1 cellular context compared by ENCODE assay signal in genomic region chr12:132084681-132085635, GRCh38.
TF ChIP-seq lines count a peak whose summit lies in the region.

No MANE protein-coding gene starts in this region.

TF ChIP-seq in HepG2, 621 proteins besides CTCF, POLR2A, EP300 and RAD21 (continued from another document):
- no peak for TF ChIP-seq ZBTB14 (CRISPR knock-in tag; IDR thresholded peaks at IDR 0.05)
- TF ChIP-seq, protein P1, sequence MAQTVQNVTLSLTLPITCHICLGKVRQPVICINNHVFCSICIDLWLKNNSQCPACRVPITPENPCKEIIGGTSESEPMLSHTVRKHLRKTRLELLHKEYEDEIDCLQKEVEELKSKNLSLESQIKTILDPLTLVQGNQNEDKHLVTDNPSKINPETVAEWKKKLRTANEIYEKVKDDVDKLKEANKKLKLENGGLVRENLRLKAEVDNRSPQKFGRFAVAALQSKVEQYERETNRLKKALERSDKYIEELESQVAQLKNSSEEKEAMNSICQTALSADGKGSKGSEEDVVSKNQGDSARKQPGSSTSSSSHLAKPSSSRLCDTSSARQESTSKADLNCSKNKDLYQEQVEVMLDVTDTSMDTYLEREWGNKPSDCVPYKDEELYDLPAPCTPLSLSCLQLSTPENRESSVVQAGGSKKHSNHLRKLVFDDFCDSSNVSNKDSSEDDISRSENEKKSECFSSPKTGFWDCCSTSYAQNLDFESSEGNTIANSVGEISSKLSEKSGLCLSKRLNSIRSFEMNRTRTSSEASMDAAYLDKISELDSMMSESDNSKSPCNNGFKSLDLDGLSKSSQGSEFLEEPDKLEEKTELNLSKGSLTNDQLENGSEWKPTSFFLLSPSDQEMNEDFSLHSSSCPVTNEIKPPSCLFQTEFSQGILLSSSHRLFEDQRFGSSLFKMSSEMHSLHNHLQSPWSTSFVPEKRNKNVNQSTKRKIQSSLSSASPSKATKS (CRISPR knock-in tag; IDR thresholded peaks at IDR 0.05): peak; percentile 59; the same call in 1 of the 2 replicates
- peak; percentile 87; the same call in 1 of the 2 replicates for TF ChIP-seq ZNF619 (CRISPR knock-in tag; IDR thresholded peaks at IDR 0.05)
- TF ChIP-seq, protein P2, sequence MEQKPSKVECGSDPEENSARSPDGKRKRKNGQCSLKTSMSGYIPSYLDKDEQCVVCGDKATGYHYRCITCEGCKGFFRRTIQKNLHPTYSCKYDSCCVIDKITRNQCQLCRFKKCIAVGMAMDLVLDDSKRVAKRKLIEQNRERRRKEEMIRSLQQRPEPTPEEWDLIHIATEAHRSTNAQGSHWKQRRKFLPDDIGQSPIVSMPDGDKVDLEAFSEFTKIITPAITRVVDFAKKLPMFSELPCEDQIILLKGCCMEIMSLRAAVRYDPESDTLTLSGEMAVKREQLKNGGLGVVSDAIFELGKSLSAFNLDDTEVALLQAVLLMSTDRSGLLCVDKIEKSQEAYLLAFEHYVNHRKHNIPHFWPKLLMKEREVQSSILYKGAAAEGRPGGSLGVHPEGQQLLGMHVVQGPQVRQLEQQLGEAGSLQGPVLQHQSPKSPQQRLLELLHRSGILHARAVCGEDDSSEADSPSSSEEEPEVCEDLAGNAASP (CRISPR knock-in tag; IDR thresholded peaks at IDR 0.05; ENCODE audit: borderline replicate concordance): peak; percentile 98
- TF ChIP-seq TMF1 (CRISPR knock-in tag; IDR thresholded peaks at IDR 0.05; ENCODE audit: low read depth): no peak
- no peak for TF ChIP-seq ZNF124 (CRISPR knock-in tag; IDR thresholded peaks at IDR 0.05)
- no peak for TF ChIP-seq SNAPC2 (CRISPR knock-in tag; IDR thresholded peaks at IDR 0.05)
- no peak; the same call in 1 of the 2 replicates for TF ChIP-seq ZNF318 (CRISPR knock-in tag; IDR thresholded peaks at IDR 0.05)
- peak; percentile 53; the same call in 1 of the 2 replicates for TF ChIP-seq HOXA9 (CRISPR knock-in tag; IDR thresholded peaks at IDR 0.05; ENCODE audit: borderline replicate concordance)
- TF ChIP-seq, protein P3, sequence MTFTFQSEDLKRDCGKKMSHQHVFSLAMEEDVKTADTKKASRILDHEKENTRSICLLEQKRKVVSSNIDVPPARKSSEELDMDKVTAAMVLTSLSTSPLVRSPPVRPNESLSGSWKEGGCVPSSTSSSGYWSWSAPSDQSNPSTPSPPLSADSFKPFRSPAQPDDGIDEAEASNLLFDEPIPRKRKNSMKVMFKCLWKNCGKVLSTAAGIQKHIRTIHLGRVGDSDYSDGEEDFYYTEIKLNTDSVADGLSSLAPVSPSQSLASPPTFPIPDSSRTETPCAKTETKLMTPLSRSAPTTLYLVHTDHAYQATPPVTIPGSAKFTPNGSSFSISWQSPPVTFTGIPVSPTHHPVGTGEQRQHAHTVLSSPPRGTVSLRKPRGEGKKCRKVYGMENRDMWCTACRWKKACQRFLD (CRISPR knock-in tag; IDR thresholded peaks at IDR 0.05; ENCODE audit: borderline replicate concordance): no peak
- peak; percentile 65; the same call in 1 of the 2 replicates for TF ChIP-seq PAXIP1 (CRISPR knock-in tag; conservative IDR thresholded peaks at IDR 0.05)
- TF ChIP-seq CBX5 (CRISPR knock-in tag; IDR thresholded peaks at IDR 0.05; ENCODE audit: borderline replicate concordance): no peak; the same call in 1 of the 2 replicates
- 0 out of 2 replicates have a peak, but pooled peaks have one; percentile 74 for TF ChIP-seq KLF13 (CRISPR knock-in tag; IDR thresholded peaks at IDR 0.05)
- TF ChIP-seq ZNF781 (CRISPR knock-in tag; IDR thresholded peaks at IDR 0.05; ENCODE audit: borderline replicate concordance, not compliant biosample characterization): peak; percentile 84
- no peak; the same call in 1 of the 2 replicates for TF ChIP-seq ZNF543 (CRISPR knock-in tag; IDR thresholded peaks at IDR 0.05)
- TF ChIP-seq RARA (CRISPR knock-in tag; IDR thresholded peaks at IDR 0.05): peak; percentile 98
- no peak for TF ChIP-seq TAF1 (CRISPR knock-in tag; IDR thresholded peaks at IDR 0.05)
- no peak for TF ChIP-seq ZNF883 (CRISPR knock-in tag; IDR thresholded peaks at IDR 0.05; ENCODE audit: not compliant biosample characterization)
- peak; percentile 81; the same call in 1 of the 2 replicates for TF ChIP-seq REPIN1 (CRISPR knock-in tag; IDR thresholded peaks at IDR 0.05; ENCODE audit: borderline replicate concordance, low read depth)
- TF ChIP-seq JARID2 (CRISPR knock-in tag; IDR thresholded peaks at IDR 0.05; ENCODE audit: insufficient replicate concordance): no peak
- TF ChIP-seq, protein P4, sequence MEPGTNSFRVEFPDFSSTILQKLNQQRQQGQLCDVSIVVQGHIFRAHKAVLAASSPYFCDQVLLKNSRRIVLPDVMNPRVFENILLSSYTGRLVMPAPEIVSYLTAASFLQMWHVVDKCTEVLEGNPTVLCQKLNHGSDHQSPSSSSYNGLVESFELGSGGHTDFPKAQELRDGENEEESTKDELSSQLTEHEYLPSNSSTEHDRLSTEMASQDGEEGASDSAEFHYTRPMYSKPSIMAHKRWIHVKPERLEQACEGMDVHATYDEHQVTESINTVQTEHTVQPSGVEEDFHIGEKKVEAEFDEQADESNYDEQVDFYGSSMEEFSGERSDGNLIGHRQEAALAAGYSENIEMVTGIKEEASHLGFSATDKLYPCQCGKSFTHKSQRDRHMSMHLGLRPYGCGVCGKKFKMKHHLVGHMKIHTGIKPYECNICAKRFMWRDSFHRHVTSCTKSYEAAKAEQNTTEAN (CRISPR knock-in tag; conservative IDR thresholded peaks at IDR 0.05): peak; percentile 88
- TF ChIP-seq ZNF75D (CRISPR knock-in tag; IDR thresholded peaks at IDR 0.05; ENCODE audit: borderline replicate concordance): 0 out of 2 replicates have a peak, but pooled peaks have one; percentile 40
- TF ChIP-seq FIP1L1 (IDR thresholded peaks at IDR 0.05; ENCODE audit: borderline replicate concordance, insufficient read depth, low read depth, low read length): no peak
- TF ChIP-seq ZNF326 (CRISPR knock-in tag; IDR thresholded peaks at IDR 0.05; ENCODE audit: borderline replicate concordance): no peak
- TF ChIP-seq, protein P5, sequence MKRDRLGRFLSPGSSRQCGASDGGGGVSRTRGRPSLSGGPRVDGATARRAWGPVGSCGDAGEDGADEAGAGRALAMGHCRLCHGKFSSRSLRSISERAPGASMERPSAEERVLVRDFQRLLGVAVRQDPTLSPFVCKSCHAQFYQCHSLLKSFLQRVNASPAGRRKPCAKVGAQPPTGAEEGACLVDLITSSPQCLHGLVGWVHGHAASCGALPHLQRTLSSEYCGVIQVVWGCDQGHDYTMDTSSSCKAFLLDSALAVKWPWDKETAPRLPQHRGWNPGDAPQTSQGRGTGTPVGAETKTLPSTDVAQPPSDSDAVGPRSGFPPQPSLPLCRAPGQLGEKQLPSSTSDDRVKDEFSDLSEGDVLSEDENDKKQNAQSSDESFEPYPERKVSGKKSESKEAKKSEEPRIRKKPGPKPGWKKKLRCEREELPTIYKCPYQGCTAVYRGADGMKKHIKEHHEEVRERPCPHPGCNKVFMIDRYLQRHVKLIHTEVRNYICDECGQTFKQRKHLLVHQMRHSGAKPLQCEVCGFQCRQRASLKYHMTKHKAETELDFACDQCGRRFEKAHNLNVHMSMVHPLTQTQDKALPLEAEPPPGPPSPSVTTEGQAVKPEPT (CRISPR knock-in tag; IDR thresholded peaks at IDR 0.05; ENCODE audit: low read depth): 0 out of 2 replicates have a peak, but pooled peaks have one; percentile 54
- no peak for TF ChIP-seq PHF21A (CRISPR knock-in tag; IDR thresholded peaks at IDR 0.05)
